ENCODE assay signal across 20 cellular contexts in the genomic region with DNA sequence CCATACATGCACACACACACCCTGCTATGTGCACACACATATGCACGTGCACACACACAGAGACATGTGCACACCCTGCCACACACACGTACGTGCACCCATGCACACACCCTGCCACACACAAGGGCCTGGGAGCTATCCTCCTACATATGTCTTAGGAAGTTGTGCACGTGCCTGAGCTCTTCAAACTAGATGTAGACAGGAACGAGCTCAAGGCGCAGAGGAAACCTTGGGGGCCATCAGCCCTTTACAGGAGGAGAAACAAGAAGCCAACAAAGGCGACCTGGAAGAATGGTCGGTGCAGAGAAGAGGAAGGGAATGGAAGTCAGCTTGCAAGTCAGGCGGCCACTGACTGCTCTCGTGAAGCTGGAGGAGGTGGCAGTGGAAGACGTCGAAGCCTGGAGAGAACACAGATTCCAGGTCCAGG. TPM values are rescaled to one million over a fixed set of nuclear protein-coding genes. Genes with fewer than 3 reads are reported as not detected.
"Had no signal": no experiment of that assay in that cellular context is flagged by ENCODE, and none has a peak within 500 bp of the region (broad histone marks: within the 10 kb centered on the region; RNA-seq: fewer than 3 reads in every experiment).

No MANE protein-coding gene starts in this region.

- H3K27ac ChIP-seq: adrenal gland, coronary artery, gastrocnemius medialis, left lung, ovary, stomach had no signal

- H3K36me3 ChIP-seq: adrenal gland, gastrocnemius medialis, left lung, ovary, stomach had no signal

- H3K4me1 ChIP-seq: adrenal gland, gastrocnemius medialis, left lung, stomach had no signal

- H3K9me3 Mint-ChIP-seq: activated naive CD4-positive, alpha-beta T cell treated with anti-CD3 and anti-CD28 coated beads for 36 hours; activated T-helper 1 cell treated with anti-CD3 and anti-CD28 coated beads, Interleukin-12 subunit alpha, Interleukin-12 subunit beta, Interleukin-2, Interleukin-4 antibody, amounts not matched to agents 30 ng/mL and 10 ng/mL and 1 ng/mL, durations not matched to agents 14 hours and 24 hours and 36 hours; nephron had no signal

- H3K27ac Mint-ChIP-seq: activated naive CD4-positive, alpha-beta T cell treated with anti-CD3 and anti-CD28 coated beads for 36 hours; activated T-helper 1 cell treated with anti-CD3 and anti-CD28 coated beads, Interleukin-12 subunit alpha, Interleukin-12 subunit beta, Interleukin-2, Interleukin-4 antibody, amounts not matched to agents 30 ng/mL and 10 ng/mL and 1 ng/mL, durations not matched to agents 14 hours and 24 hours and 36 hours; memory B cell; nephron had no signal

- DNase-seq: activated CD4-positive, alpha-beta T cell treated with anti-CD3 and anti-CD28 coated beads for 1 hour; activated CD4-positive, alpha-beta T cell treated with anti-CD3 and anti-CD28 coated beads, Interleukin-2, amount 50 U/mL, for 48 hours; activated CD8-positive, alpha-beta memory T cell treated with anti-CD3 and anti-CD28 coated beads, Interleukin-2, amount 50 U/mL, for 48 hours; activated naive CD4-positive, alpha-beta T cell treated with anti-CD3 and anti-CD28 coated beads for 36 hours; adrenal gland; central memory CD4-positive, alpha-beta T cell; effector CD4-positive, alpha-beta T cell; gastrocnemius medialis; left lung; ovary; stimulated activated CD4-positive, alpha-beta T cell treated with anti-CD3 and anti-CD28 coated beads, Interleukin-4, amount 100 ng/mL, for 1 hour; stimulated activated CD8-positive, alpha-beta memory T cell treated with anti-CD3 and anti-CD28 coated beads, Interleukin-4, amount 100 ng/mL, for 48 hours; stomach had no signal

- H3K4me3 Mint-ChIP-seq: activated naive CD4-positive, alpha-beta T cell treated with anti-CD3 and anti-CD28 coated beads for 36 hours; activated T-helper 1 cell treated with anti-CD3 and anti-CD28 coated beads, Interleukin-12 subunit alpha, Interleukin-12 subunit beta, Interleukin-2, Interleukin-4 antibody, amounts not matched to agents 30 ng/mL and 10 ng/mL and 1 ng/mL, durations not matched to agents 14 hours and 24 hours and 36 hours; memory B cell; nephron had no signal

- H3K4me1 Mint-ChIP-seq: nephron had no signal

- H3K36me3 Mint-ChIP-seq: memory B cell had no signal

- H3K4me3 ChIP-seq: adrenal gland, coronary artery, gastrocnemius medialis, left lung, ovary, stomach had no signal

- ATAC-seq: gastrocnemius medialis, left lung had no signal

- FAIRE-seq: endothelial cell of umbilical vein had no signal

- H3K9me3 ChIP-seq: adrenal gland, gastrocnemius medialis, left lung, ovary, stomach had no signal

- H3K27me3 ChIP-seq: adrenal gland, ovary had no signal

RNA-seq across cellular contexts. Expression of a gene that starts 58.7 kb away (rescaled TPM):
- total RNA-seq: activated naive CD4-positive, alpha-beta T cell treated with anti-CD3 and anti-CD28 coated beads for 36 hours; activated T-helper 1 cell treated with anti-CD3 and anti-CD28 coated beads, Interleukin-12 subunit alpha, Interleukin-12 subunit beta, Interleukin-2, Interleukin-4 antibody, amounts not matched to agents 30 ng/mL and 10 ng/mL and 1 ng/mL, durations not matched to agents 14 hours and 24 hours and 36 hours; endothelial cell of umbilical vein; fibroblast of lung had no signal
- polyA plus RNA-seq: endothelial cell of umbilical vein, fibroblast of lung, keratinocyte, ovary had no signal
